Comparison of ENCODE assay signal across 8 cellular contexts in the genomic region with DNA sequence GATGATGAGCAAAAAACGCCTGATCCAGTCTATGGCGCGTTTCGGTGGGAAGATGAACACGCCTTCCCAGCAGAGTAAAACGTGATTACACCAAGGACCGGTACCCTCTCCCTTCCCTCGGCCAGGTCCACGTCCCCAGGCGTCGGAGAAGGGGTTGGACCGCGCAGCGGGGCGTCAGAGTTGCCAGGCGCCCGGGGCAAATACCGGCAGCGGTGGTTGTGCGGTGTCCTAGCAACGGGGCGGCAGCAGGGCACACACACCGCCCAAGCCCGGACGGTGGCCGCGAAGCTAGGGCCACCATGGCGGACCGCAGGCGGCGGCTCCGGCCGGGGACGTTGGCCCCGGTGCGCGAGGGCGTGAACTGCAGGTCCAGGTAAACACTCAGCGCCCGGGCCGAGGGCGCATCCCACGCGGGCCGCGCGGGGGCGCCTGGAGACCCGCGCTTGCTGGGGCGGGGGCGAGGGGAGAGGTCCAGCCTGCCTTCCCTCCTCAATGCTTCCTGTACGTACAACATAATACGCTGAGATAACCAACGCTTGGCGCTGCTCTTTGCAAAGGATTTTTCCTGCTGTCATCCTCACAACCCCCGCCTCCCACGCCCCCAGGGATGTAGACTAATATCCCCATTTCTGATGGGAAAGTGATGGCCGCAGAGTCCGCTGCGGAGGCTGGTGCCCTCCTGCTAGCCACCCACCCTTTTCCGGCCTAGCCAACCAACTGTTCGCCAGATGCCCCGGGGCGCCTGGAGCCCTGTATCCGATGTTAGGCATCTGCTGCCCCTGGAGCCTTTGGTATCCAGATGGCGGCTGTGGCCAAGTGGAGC. TPM values are rescaled to one million over a fixed set of nuclear protein-coding genes. Genes with fewer than 3 reads are reported as not detected.
DNase-seq lines count a peak whose midpoint lies in the region; ATAC-seq, FAIRE-seq and TF ChIP-seq lines count a peak whose summit lies in the region.

A gene with protein sequence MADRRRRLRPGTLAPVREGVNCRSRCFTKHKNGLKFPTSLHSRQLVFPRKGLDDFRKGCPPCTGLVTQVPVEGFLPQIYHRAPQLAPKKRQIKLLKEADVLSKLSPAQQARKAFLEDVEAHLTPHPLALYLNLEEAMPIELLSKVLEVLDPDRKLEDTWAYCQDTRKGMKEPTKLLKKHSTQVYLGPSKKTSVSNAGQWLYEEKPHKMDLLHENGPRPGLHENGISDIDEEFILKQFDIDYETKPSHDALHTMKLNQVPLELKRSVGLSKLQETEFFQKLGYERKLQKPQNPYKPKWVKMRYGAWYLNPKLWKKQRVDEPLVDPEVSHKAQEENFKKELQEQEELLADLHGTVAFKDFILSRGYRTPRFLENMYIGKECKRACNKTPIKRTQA (plus strand): TSS at position 274 of the 823 bp plus-strand sequence. CDS start 26 bp downstream, at position 300.

- H3K4me3 ChIP-seq in Peyer's patch (peak within 1 kb of the TSS; percentile 23 to 59 (median 50)), cardiac muscle cell (peak within 1 kb of the TSS; percentile 37), neutrophil (ENCODE audit: low read depth in 1 of 2, low read length in 1 of 2) (peak within 1 kb of the TSS; percentile 62 to 68)

- H3K9me3 ChIP-seq in Peyer's patch (no peaks in the 10 kb centered on the region), cardiac muscle cell (ENCODE audit: low read depth) (no peaks in the 10 kb centered on the region), neutrophil (no peaks in the 10 kb centered on the region)

- peaks cover 68% of the 10 kb centered on the region for H3K27me3 Mint-ChIP-seq in activated naive CD8-positive, alpha-beta T cell treated with anti-CD3 and anti-CD28 coated beads for 36 hours

- TF ChIP-seq CTCF in Peyer's patch (IDR thresholded peaks at IDR 0.05) (peak in 4 of 6 experiments; percentile 32 to 72 (median 68)), cardiac muscle cell (IDR thresholded peaks at IDR 0.05; ENCODE audit: low read depth, low read length) (peak; percentile 50), neutrophil (IDR thresholded peaks at IDR 0.05) (peak; percentile 60)

- H3K27me3 ChIP-seq in Peyer's patch (no peaks in the 10 kb centered on the region), cardiac muscle cell (peaks cover 19% of the 10 kb centered on the region), neutrophil (peaks cover 32% of the 10 kb centered on the region)

- DNase-seq in DMS114 treated with DMSO at 0.1 percent for 48 hours (lab: John Stamatoyannopoulos, UW; ENCODE audit: unreplicated experiment) = peak; percentile 2
- peak in 40 of 76 experiments; percentile 1 to 44 (median 17) for DNase-seq in HUDEP-2 (lab: John Stamatoyannopoulos, UW; ENCODE audit: unreplicated experiment in 76 of 76)
- peak in 2 of 3 donors; percentile 86 to 94 for DNase-seq in Peyer's patch
- peak; percentile 35 for DNase-seq in activated naive CD8-positive, alpha-beta T cell treated with anti-CD3 and anti-CD28 coated beads for 36 hours
- peak; percentile 51 to 87 for DNase-seq in cardiac muscle cell (ENCODE audit: low read depth in 1 of 2, low spot score in 1 of 2)
- DNase-seq in urothelium cell line (ENCODE audit: low spot score) = peak; percentile 89

- H3K27ac Mint-ChIP-seq in activated naive CD8-positive, alpha-beta T cell treated with anti-CD3 and anti-CD28 coated beads for 36 hours = no peak within 1 kb of the TSS

- peak within 1 kb of the TSS; percentile 78 for H3K4me3 Mint-ChIP-seq in activated naive CD8-positive, alpha-beta T cell treated with anti-CD3 and anti-CD28 coated beads for 36 hours

- H3K36me3 ChIP-seq in Peyer's patch = no peaks in the 10 kb centered on the region
- H3K36me3 ChIP-seq in cardiac muscle cell = no peaks in the 10 kb centered on the region
- H3K36me3 ChIP-seq in neutrophil = no peaks in the 10 kb centered on the region

- peak within 1 kb of the TSS in 1 of 4 donors; percentile 1 for H3K27ac ChIP-seq in Peyer's patch
- no peak within 1 kb of the TSS for H3K27ac ChIP-seq in cardiac muscle cell
- H3K27ac ChIP-seq in neutrophil = peak within 1 kb of the TSS; percentile 41

- no peaks in the 10 kb centered on the region for H3K9me3 Mint-ChIP-seq in activated naive CD8-positive, alpha-beta T cell treated with anti-CD3 and anti-CD28 coated beads for 36 hours

- H3K4me1 ChIP-seq in Peyer's patch = peaks cover 0 to 4% (median 0%) of the 10 kb centered on the region in 4 donors
- H3K4me1 ChIP-seq in cardiac muscle cell (ENCODE audit: low read depth) = no peaks in the 10 kb centered on the region
- peaks cover 19 to 21% of the 10 kb centered on the region in 2 experiments for H3K4me1 ChIP-seq in neutrophil (ENCODE audit: control insufficient read depth in 1 of 2, insufficient read depth in 1 of 2, low read depth in 1 of 2, low read length in 1 of 2)

- TF ChIP-seq POLR2A in Peyer's patch (IDR thresholded peaks at IDR 0.05) = peak in 1 of 2 donors; percentile 12

- no peaks in the 10 kb centered on the region for H3K36me3 Mint-ChIP-seq in activated naive CD8-positive, alpha-beta T cell treated with anti-CD3 and anti-CD28 coated beads for 36 hours

- H3K4me1 Mint-ChIP-seq in activated naive CD8-positive, alpha-beta T cell treated with anti-CD3 and anti-CD28 coated beads for 36 hours = peaks cover 7% of the 10 kb centered on the region

- FAIRE-seq in urothelium cell line (lab: Jason Lieb, UNC) = peak; percentile 37

- ATAC-seq in GM21367 (IDR thresholded peaks at IDR 0.05; ENCODE audit: unreplicated experiment) = no peak

RNA-seq across cellular contexts. Expression of the gene that starts here (rescaled TPM):
- total RNA-seq in Peyer's patch (10 to 100 TPM in 1 of 4 donors, 1 to 10 TPM in 2, under 1 TPM in 1; 0.83 to 13.9 (median 7.6) TPM), cardiac muscle cell (1.6 and 2.4 TPM in 2 replicates)
- total RNA-seq in activated naive CD8-positive, alpha-beta T cell treated with anti-CD3 and anti-CD28 coated beads for 36 hours = not detected
- 2.1 and 7.4 TPM in 2 replicates for polyA plus RNA-seq in cardiac muscle cell

Comparison
In these comparisons a context has a peak if more than half of its experiments do, and no peak if none do; other contexts are left out.
1. Peak in DNase-seq in activated naive CD8-positive, alpha-beta T cell treated with anti-CD3 and anti-CD28 coated beads for 36 hours; RNA of the gene not detected or under 1 TPM.
2. DNase-seq: peak in every context shown above with its lines; median percentile 90 in Peyer's patch; 89 in urothelium cell line; 69 in cardiac muscle cell; 35 in activated naive CD8-positive, alpha-beta T cell treated with anti-CD3 and anti-CD28 coated beads for 36 hours; 17 in HUDEP-2; 2 in DMS114 treated with DMSO at 0.1 percent for 48 hours.